In the genomic region with DNA sequence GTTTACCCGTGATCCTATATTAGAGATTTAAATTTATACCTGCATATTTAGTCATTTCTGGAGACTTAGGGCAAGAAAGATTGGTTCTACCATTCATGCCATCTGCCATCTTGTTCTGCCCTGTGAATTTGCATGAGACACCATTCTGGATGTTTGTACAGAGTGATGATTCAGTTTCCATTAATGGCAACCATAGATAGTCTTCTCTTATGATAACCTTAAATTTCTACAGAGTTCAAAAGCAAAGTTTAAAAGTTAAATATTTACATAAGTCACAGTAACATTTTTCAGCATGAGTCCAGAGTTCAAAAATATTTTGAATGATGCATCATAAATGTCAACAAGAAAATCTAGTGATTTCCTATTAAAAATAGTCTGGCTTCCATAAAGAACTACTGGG, we compare ENCODE assay signal across 1 cellular context.
A peak's percentile ranks its signal among the peaks of the same experiment; 100 is the strongest.
TF ChIP-seq lines count a peak whose summit lies in the region.

No MANE protein-coding gene starts in this region.

TF ChIP-seq in HepG2, 621 proteins besides CTCF, POLR2A, EP300 and RAD21 (continued from another document and continues in another):
- TF ChIP-seq ZNF142 (CRISPR knock-in tag; IDR thresholded peaks at IDR 0.05) (no peak), ZFP36L1 (CRISPR knock-in tag; IDR thresholded peaks at IDR 0.05) (peak; percentile 20; the same call in 1 of the 2 replicates), ZNF792 (CRISPR knock-in tag; IDR thresholded peaks at IDR 0.05) (no peak), ZNF224 (CRISPR knock-in tag; IDR thresholded peaks at IDR 0.05) (no peak), KDM2A (CRISPR knock-in tag; IDR thresholded peaks at IDR 0.05; ENCODE audit: borderline replicate concordance, low read depth) (no peak), ZNF207 (IDR thresholded peaks at IDR 0.05; ENCODE audit: borderline replicate concordance) (no peak), ZNF768 (CRISPR knock-in tag; IDR thresholded peaks at IDR 0.05) (no peak), FOXP1 (IDR thresholded peaks at IDR 0.05) (no peak), FOXP1 (CRISPR knock-in tag; IDR thresholded peaks at IDR 0.05) (peak; percentile 59; the same call in 1 of the 2 replicates), ZSCAN5A (CRISPR knock-in tag; IDR thresholded peaks at IDR 0.05; ENCODE audit: borderline replicate concordance) (no peak), RXRA (CRISPR knock-in tag; IDR thresholded peaks at IDR 0.05) (no peak), AHDC1 (CRISPR knock-in tag; IDR thresholded peaks at IDR 0.05; ENCODE audit: borderline replicate concordance) (peak; percentile 54; the same call in 1 of the 2 replicates), DPF2 (CRISPR knock-in tag; IDR thresholded peaks at IDR 0.05; ENCODE audit: borderline replicate concordance, low read depth) (no peak), KDM5A (IDR thresholded peaks at IDR 0.05; ENCODE audit: borderline replicate concordance, low read length) (no peak), ZSCAN29 (CRISPR knock-in tag; conservative IDR thresholded peaks at IDR 0.05) (no peak), ZMAT5 (CRISPR knock-in tag; IDR thresholded peaks at IDR 0.05; ENCODE audit: borderline replicate concordance, low read depth) (no peak), CHD4 (IDR thresholded peaks at IDR 0.05; ENCODE audit: borderline replicate concordance, low read length) (no peak), ZNF556 (CRISPR knock-in tag; IDR thresholded peaks at IDR 0.05; ENCODE audit: borderline replicate concordance) (no peak), SMAD3 (CRISPR knock-in tag; IDR thresholded peaks at IDR 0.05) (no peak), PHF21A (CRISPR knock-in tag; IDR thresholded peaks at IDR 0.05) (no peak)
- TF ChIP-seq, protein P1, sequence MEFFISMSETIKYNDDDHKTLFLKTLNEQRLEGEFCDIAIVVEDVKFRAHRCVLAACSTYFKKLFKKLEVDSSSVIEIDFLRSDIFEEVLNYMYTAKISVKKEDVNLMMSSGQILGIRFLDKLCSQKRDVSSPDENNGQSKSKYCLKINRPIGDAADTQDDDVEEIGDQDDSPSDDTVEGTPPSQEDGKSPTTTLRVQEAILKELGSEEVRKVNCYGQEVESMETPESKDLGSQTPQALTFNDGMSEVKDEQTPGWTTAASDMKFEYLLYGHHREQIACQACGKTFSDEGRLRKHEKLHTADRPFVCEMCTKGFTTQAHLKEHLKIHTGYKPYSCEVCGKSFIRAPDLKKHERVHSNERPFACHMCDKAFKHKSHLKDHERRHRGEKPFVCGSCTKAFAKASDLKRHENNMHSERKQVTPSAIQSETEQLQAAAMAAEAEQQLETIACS (CRISPR knock-in tag; IDR thresholded peaks at IDR 0.05) = no peak
- TF ChIP-seq, protein P2, sequence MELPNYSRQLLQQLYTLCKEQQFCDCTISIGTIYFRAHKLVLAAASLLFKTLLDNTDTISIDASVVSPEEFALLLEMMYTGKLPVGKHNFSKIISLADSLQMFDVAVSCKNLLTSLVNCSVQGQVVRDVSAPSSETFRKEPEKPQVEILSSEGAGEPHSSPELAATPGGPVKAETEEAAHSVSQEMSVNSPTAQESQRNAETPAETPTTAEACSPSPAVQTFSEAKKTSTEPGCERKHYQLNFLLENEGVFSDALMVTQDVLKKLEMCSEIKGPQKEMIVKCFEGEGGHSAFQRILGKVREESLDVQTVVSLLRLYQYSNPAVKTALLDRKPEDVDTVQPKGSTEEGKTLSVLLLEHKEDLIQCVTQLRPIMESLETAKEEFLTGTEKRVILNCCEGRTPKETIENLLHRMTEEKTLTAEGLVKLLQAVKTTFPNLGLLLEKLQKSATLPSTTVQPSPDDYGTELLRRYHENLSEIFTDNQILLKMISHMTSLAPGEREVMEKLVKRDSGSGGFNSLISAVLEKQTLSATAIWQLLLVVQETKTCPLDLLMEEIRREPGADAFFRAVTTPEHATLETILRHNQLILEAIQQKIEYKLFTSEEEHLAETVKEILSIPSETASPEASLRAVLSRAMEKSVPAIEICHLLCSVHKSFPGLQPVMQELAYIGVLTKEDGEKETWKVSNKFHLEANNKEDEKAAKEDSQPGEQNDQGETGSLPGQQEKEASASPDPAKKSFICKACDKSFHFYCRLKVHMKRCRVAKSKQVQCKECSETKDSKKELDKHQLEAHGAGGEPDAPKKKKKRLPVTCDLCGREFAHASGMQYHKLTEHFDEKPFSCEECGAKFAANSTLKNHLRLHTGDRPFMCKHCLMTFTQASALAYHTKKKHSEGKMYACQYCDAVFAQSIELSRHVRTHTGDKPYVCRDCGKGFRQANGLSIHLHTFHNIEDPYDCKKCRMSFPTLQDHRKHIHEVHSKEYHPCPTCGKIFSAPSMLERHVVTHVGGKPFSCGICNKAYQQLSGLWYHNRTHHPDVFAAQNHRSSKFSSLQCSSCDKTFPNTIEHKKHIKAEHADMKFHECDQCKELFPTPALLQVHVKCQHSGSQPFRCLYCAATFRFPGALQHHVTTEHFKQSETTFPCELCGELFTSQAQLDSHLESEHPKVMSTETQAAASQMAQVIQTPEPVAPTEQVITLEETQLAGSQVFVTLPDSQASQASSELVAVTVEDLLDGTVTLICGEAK (IDR thresholded peaks at IDR 0.05) = no peak
- TF ChIP-seq, protein P2 (CRISPR knock-in tag; IDR thresholded peaks at IDR 0.05) = no peak
- TF ChIP-seq, protein P3, sequence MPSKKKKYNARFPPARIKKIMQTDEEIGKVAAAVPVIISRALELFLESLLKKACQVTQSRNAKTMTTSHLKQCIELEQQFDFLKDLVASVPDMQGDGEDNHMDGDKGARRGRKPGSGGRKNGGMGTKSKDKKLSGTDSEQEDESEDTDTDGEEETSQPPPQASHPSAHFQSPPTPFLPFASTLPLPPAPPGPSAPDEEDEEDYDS (CRISPR knock-in tag; IDR thresholded peaks at IDR 0.05) = 0 out of 2 replicates have a peak, but pooled peaks have one; percentile 34
